35 cellular contexts compared by ENCODE assay signal in genomic region chr9:134847752-134848432, GRCh38. TPM values are rescaled to one million over a fixed set of nuclear protein-coding genes. Genes with fewer than 3 reads are reported as not detected.
DNase-seq lines count a peak whose midpoint lies in the region; ATAC-seq and TF ChIP-seq lines count a peak whose summit lies in the region.
"Had no signal": no experiment of that assay in that cellular context is flagged by ENCODE, and none has a peak within 500 bp of the region (broad histone marks: within the 10 kb centered on the region; RNA-seq: fewer than 3 reads in every experiment).

No MANE protein-coding gene starts in this region.

- peak; percentile 7 for DNase-seq in activated naive CD4-positive, alpha-beta T cell treated with anti-CD3 and anti-CD28 coated beads, Interleukin-2, amount 50 U/mL, for 16 hours
- no peak for DNase-seq in activated naive CD4-positive, alpha-beta T cell treated with anti-CD3 and anti-CD28 coated beads, Interleukin-2, amount 50 U/mL, for 72 hours (ENCODE audit: low spot score in 2 of 2)
- DNase-seq in astrocyte of the spinal cord (ENCODE audit: low read depth, low spot score) (peak; percentile 28), mesendoderm (peak; percentile 19), NCI-H146 (lab: John Stamatoyannopoulos, UW) (no peak)
- no peak for DNase-seq in stimulated activated naive B cell treated with anti-CD40 and anti-IgM and Interleukin-4, amounts not matched to agents 10 μg/mL and 1 μg/mL and 100 μg/mL, for 72 hours
- DNase-seq in activated naive CD8-positive, alpha-beta T cell treated with anti-CD3 and anti-CD28 coated beads for 36 hours, result no peak
- DNase-seq: activated CD4-positive, alpha-beta T cell treated with anti-CD3 and anti-CD28 coated beads for 4 hours; activated CD8-positive, alpha-beta T cell treated with anti-CD3 and anti-CD28 coated beads, Interleukin-2, amount 10 ng/mL, durations not matched to agents 7 days and 5 days; activated naive CD4-positive, alpha-beta T cell treated with anti-CD3 and anti-CD28 coated beads, Interleukin-2, amount 10 ng/mL, durations not matched to agents 7 days and 5 days; amygdala; DMS79 treated with DMSO at 0.1 percent for 48 hours; gastrocnemius medialis; GF-D8; naive B cell; NCI-H1417; NCI-H2029 treated with DMSO at 0.1 percent for 48 hours; NCI-H226; NCI-H69; nucleus accumbens; psoas muscle; SIG-M5; substantia nigra; SW 1271; T-helper 9 cell; WERI-Rb-1 had no signal

- H3K4me3 Mint-ChIP-seq in stimulated activated naive B cell treated with anti-CD40 and anti-IgM and Interleukin-4, amounts not matched to agents 10 μg/mL and 1 μg/mL and 100 μg/mL, for 72 hours, result no peak overlapping the region
- H3K4me3 Mint-ChIP-seq in activated naive CD8-positive, alpha-beta T cell treated with anti-CD3 and anti-CD28 coated beads for 36 hours, result no peak overlapping the region
- H3K4me3 Mint-ChIP-seq: activated CD8-positive, alpha-beta T cell treated with anti-CD3 and anti-CD28 coated beads, Interleukin-2, amount 10 ng/mL, durations not matched to agents 7 days and 5 days; activated naive CD4-positive, alpha-beta T cell treated with anti-CD3 and anti-CD28 coated beads, Interleukin-2, amount 10 ng/mL, durations not matched to agents 7 days and 5 days; activated T-helper 17 cell treated with anti-CD3 and anti-CD28 coated beads, Interleukin-2, amount 50 U/mL, for 72 hours; naive B cell; stimulated activated memory B cell treated with anti-CD40 and anti-IgM and Interleukin-4, amounts not matched to agents 10 μg/mL and 1 μg/mL and 100 μg/mL, for 72 hours; type B pancreatic cell had no signal

- whole genome bisulfite sequencing in mesendoderm (ENCODE audit: extremely low coverage, insufficient coverage, low lambda C conversion rate), result no CpG with 5 or more reads among the region's 16 CpGs

- no peak overlapping the region for H3K4ac ChIP-seq in mesendoderm (ENCODE audit: low read depth, low read length)

- no peaks in the 10 kb centered on the region for H3K4me1 ChIP-seq in mesendoderm (ENCODE audit: control insufficient read depth, low read depth, low read length)
- H3K4me1 ChIP-seq: breast epithelium, gastrocnemius medialis, psoas muscle had no signal

- no peak overlapping the region for H2BK120ac ChIP-seq in mesendoderm (ENCODE audit: low read depth, low read length)

- no peak overlapping the region for H4K5ac ChIP-seq in mesendoderm (ENCODE audit: low read length)

- TF ChIP-seq CTCF in astrocyte of the spinal cord (IDR thresholded peaks at IDR 0.05; ENCODE audit: low read depth, low read length), result no peak

- H3K27me3 Mint-ChIP-seq in stimulated activated naive B cell treated with anti-CD40 and anti-IgM and Interleukin-4, amounts not matched to agents 10 μg/mL and 1 μg/mL and 100 μg/mL, for 72 hours, result no peaks in the 10 kb centered on the region
- H3K27me3 Mint-ChIP-seq in activated naive CD8-positive, alpha-beta T cell treated with anti-CD3 and anti-CD28 coated beads for 36 hours, result no peaks in the 10 kb centered on the region
- H3K27me3 Mint-ChIP-seq: activated naive CD4-positive, alpha-beta T cell treated with anti-CD3 and anti-CD28 coated beads, Interleukin-2, amount 10 ng/mL, durations not matched to agents 7 days and 5 days; activated T-helper 17 cell treated with anti-CD3 and anti-CD28 coated beads, Interleukin-2, amount 50 U/mL, for 72 hours; naive B cell; stimulated activated memory B cell treated with anti-CD40 and anti-IgM and Interleukin-4, amounts not matched to agents 10 μg/mL and 1 μg/mL and 100 μg/mL, for 72 hours; type B pancreatic cell had no signal

- H3K79me1 ChIP-seq in mesendoderm (ENCODE audit: low read length), result no peaks in the 10 kb centered on the region

- in situ Hi-C loops in astrocyte of the spinal cord (cut with HindIII; ENCODE audit: low sequenced_read_pairs), result no loop called here

- no peaks in the 10 kb centered on the region for H3K36me3 Mint-ChIP-seq in activated naive CD4-positive, alpha-beta T cell treated with anti-CD3 and anti-CD28 coated beads, Interleukin-2, amount 50 U/mL, for 72 hours
- H3K36me3 Mint-ChIP-seq in stimulated activated naive B cell treated with anti-CD40 and anti-IgM and Interleukin-4, amounts not matched to agents 10 μg/mL and 1 μg/mL and 100 μg/mL, for 72 hours, result no peaks in the 10 kb centered on the region
- no peaks in the 10 kb centered on the region for H3K36me3 Mint-ChIP-seq in activated naive CD8-positive, alpha-beta T cell treated with anti-CD3 and anti-CD28 coated beads for 36 hours
- H3K36me3 Mint-ChIP-seq: activated naive CD4-positive, alpha-beta T cell treated with anti-CD3 and anti-CD28 coated beads, Interleukin-2, amount 10 ng/mL, durations not matched to agents 7 days and 5 days; naive B cell; stimulated activated memory B cell treated with anti-CD40 and anti-IgM and Interleukin-4, amounts not matched to agents 10 μg/mL and 1 μg/mL and 100 μg/mL, for 72 hours had no signal

- H3K9ac ChIP-seq in mesendoderm (ENCODE audit: low read length), result no peak overlapping the region

- no peak overlapping the region for H3K27ac Mint-ChIP-seq in activated naive CD4-positive, alpha-beta T cell treated with anti-CD3 and anti-CD28 coated beads, Interleukin-2, amount 50 U/mL, for 72 hours
- H3K27ac Mint-ChIP-seq in stimulated activated naive B cell treated with anti-CD40 and anti-IgM and Interleukin-4, amounts not matched to agents 10 μg/mL and 1 μg/mL and 100 μg/mL, for 72 hours, result no peak overlapping the region
- no peak overlapping the region for H3K27ac Mint-ChIP-seq in activated naive CD8-positive, alpha-beta T cell treated with anti-CD3 and anti-CD28 coated beads for 36 hours
- H3K27ac Mint-ChIP-seq: activated CD8-positive, alpha-beta T cell treated with anti-CD3 and anti-CD28 coated beads, Interleukin-2, amount 10 ng/mL, durations not matched to agents 7 days and 5 days; activated naive CD4-positive, alpha-beta T cell treated with anti-CD3 and anti-CD28 coated beads, Interleukin-2, amount 10 ng/mL, durations not matched to agents 7 days and 5 days; activated T-helper 17 cell treated with anti-CD3 and anti-CD28 coated beads, Interleukin-2, amount 50 U/mL, for 72 hours; naive B cell; stimulated activated memory B cell treated with anti-CD40 and anti-IgM and Interleukin-4, amounts not matched to agents 10 μg/mL and 1 μg/mL and 100 μg/mL, for 72 hours; type B pancreatic cell had no signal

- H3K36me3 ChIP-seq in mesendoderm (ENCODE audit: control insufficient read depth, insufficient read depth, low read length), result peaks cover 6% of the 10 kb centered on the region
- H3K36me3 ChIP-seq: breast epithelium, gastrocnemius medialis had no signal

- H3K27ac ChIP-seq in mesendoderm (ENCODE audit: low read depth, low read length), result no peak overlapping the region
- H3K27ac ChIP-seq: breast epithelium, gastrocnemius medialis, hepatocyte, psoas muscle, WERI-Rb-1 had no signal

- no peak for ATAC-seq in activated naive CD4-positive, alpha-beta T cell treated with anti-CD3 and anti-CD28 coated beads, Interleukin-2, amount 50 U/mL, for 72 hours
- ATAC-seq in stimulated activated naive B cell treated with anti-CD40 and anti-IgM and Interleukin-4, amounts not matched to agents 10 μg/mL and 1 μg/mL and 100 μg/mL, for 72 hours (replicated peaks), result peak; percentile 43 to 44
- ATAC-seq in GM18868 (IDR thresholded peaks at IDR 0.05; ENCODE audit: unreplicated experiment), result no peak
- ATAC-seq: activated CD8-positive, alpha-beta T cell treated with anti-CD3 and anti-CD28 coated beads, Interleukin-2, amount 10 ng/mL, durations not matched to agents 7 days and 5 days; activated T-helper 17 cell treated with anti-CD3 and anti-CD28 coated beads, Interleukin-2, amount 50 U/mL, for 72 hours; gastrocnemius medialis; psoas muscle; stimulated activated memory B cell treated with anti-CD40 and anti-IgM and Interleukin-4, amounts not matched to agents 10 μg/mL and 1 μg/mL and 100 μg/mL, for 72 hours had no signal

- no peaks in the 10 kb centered on the region for H3K79me2 ChIP-seq in mesendoderm (ENCODE audit: control insufficient read depth, insufficient read depth, low read length)
- H3K79me2 ChIP-seq: hepatocyte had no signal

- H4K8ac ChIP-seq in mesendoderm (ENCODE audit: low read depth, low read length), result no peak overlapping the region

- no peak overlapping the region for H2BK15ac ChIP-seq in mesendoderm (replicated peaks; ENCODE audit: low read depth)

- no peak overlapping the region for H2BK5ac ChIP-seq in mesendoderm (ENCODE audit: low read length)

- H3K18ac ChIP-seq in mesendoderm (ENCODE audit: low read length), result no peak overlapping the region

- no peaks in the 10 kb centered on the region for H3K9me3 Mint-ChIP-seq in activated naive CD4-positive, alpha-beta T cell treated with anti-CD3 and anti-CD28 coated beads, Interleukin-2, amount 50 U/mL, for 72 hours
- no peaks in the 10 kb centered on the region for H3K9me3 Mint-ChIP-seq in stimulated activated naive B cell treated with anti-CD40 and anti-IgM and Interleukin-4, amounts not matched to agents 10 μg/mL and 1 μg/mL and 100 μg/mL, for 72 hours
- H3K9me3 Mint-ChIP-seq in activated naive CD8-positive, alpha-beta T cell treated with anti-CD3 and anti-CD28 coated beads for 36 hours, result no peaks in the 10 kb centered on the region
- H3K9me3 Mint-ChIP-seq: activated naive CD4-positive, alpha-beta T cell treated with anti-CD3 and anti-CD28 coated beads, Interleukin-2, amount 10 ng/mL, durations not matched to agents 7 days and 5 days; activated T-helper 17 cell treated with anti-CD3 and anti-CD28 coated beads, Interleukin-2, amount 50 U/mL, for 72 hours; naive B cell; stimulated activated memory B cell treated with anti-CD40 and anti-IgM and Interleukin-4, amounts not matched to agents 10 μg/mL and 1 μg/mL and 100 μg/mL, for 72 hours; type B pancreatic cell had no signal

- no peak overlapping the region for H3K4me2 ChIP-seq in mesendoderm (ENCODE audit: low read length)
- H3K4me2 ChIP-seq: hepatocyte had no signal

- H3K27me3 ChIP-seq in mesendoderm (ENCODE audit: insufficient read depth, low read length, poor library complexity), result no peaks in the 10 kb centered on the region
- H3K27me3 ChIP-seq: breast epithelium, gastrocnemius medialis, hepatocyte had no signal

- no peak overlapping the region for H2AK5ac ChIP-seq in mesendoderm (ENCODE audit: low read length)

- no peak overlapping the region for H3K56ac ChIP-seq in mesendoderm (ENCODE audit: low read length)

- H3K4me3 ChIP-seq in astrocyte of the spinal cord (ENCODE audit: low read depth, low read length) (no peak overlapping the region), mesendoderm (ENCODE audit: low read length) (no peak overlapping the region)
- H3K4me3 ChIP-seq: breast epithelium, gastrocnemius medialis, hepatocyte, psoas muscle had no signal

- H3K4me1 Mint-ChIP-seq in stimulated activated naive B cell treated with anti-CD40 and anti-IgM and Interleukin-4, amounts not matched to agents 10 μg/mL and 1 μg/mL and 100 μg/mL, for 72 hours, result no peaks in the 10 kb centered on the region
- no peaks in the 10 kb centered on the region for H3K4me1 Mint-ChIP-seq in activated naive CD8-positive, alpha-beta T cell treated with anti-CD3 and anti-CD28 coated beads for 36 hours
- H3K4me1 Mint-ChIP-seq: activated naive CD4-positive, alpha-beta T cell treated with anti-CD3 and anti-CD28 coated beads, Interleukin-2, amount 10 ng/mL, durations not matched to agents 7 days and 5 days; activated T-helper 17 cell treated with anti-CD3 and anti-CD28 coated beads, Interleukin-2, amount 50 U/mL, for 72 hours; naive B cell; stimulated activated memory B cell treated with anti-CD40 and anti-IgM and Interleukin-4, amounts not matched to agents 10 μg/mL and 1 μg/mL and 100 μg/mL, for 72 hours had no signal

- H3K23ac ChIP-seq in mesendoderm (ENCODE audit: low read length), result no peak overlapping the region

RNA-seq across cellular contexts. Expression of gene FCN2, which starts 32.7 kb away (rescaled TPM):
- not detected for total RNA-seq in activated naive CD4-positive, alpha-beta T cell treated with anti-CD3 and anti-CD28 coated beads, Interleukin-2, amount 50 U/mL, for 72 hours
- polyA plus RNA-seq in mesendoderm (2013, experiment 1 of 2), result not detected
- polyA plus RNA-seq in mesendoderm (2013, experiment 2 of 2), result not detected
- not detected for total RNA-seq in activated naive CD8-positive, alpha-beta T cell treated with anti-CD3 and anti-CD28 coated beads for 36 hours
- total RNA-seq: activated CD8-positive, alpha-beta T cell treated with anti-CD3 and anti-CD28 coated beads, Interleukin-2, amount 10 ng/mL, durations not matched to agents 7 days and 5 days; activated T-helper 17 cell treated with anti-CD3 and anti-CD28 coated beads, Interleukin-2, amount 50 U/mL, for 72 hours; endothelial cell of umbilical vein; fibroblast of lung; gastrocnemius medialis; hepatocyte; MCF 10A; psoas muscle had no signal
- polyA plus RNA-seq: endothelial cell of umbilical vein, fibroblast of lung, hepatocyte had no signal

Comparison
In these comparisons a context has a peak if more than half of its experiments do, and no peak if none do; other contexts are left out.
1. DNase-seq: peak in activated naive CD4-positive, alpha-beta T cell treated with anti-CD3 and anti-CD28 coated beads, Interleukin-2, amount 50 U/mL, for 16 hours (single experiment), astrocyte of the spinal cord (single experiment) and mesendoderm (single experiment); none in activated naive CD4-positive, alpha-beta T cell treated with anti-CD3 and anti-CD28 coated beads, Interleukin-2, amount 50 U/mL, for 72 hours (0 of 2), stimulated activated naive B cell treated with anti-CD40 and anti-IgM and Interleukin-4, amounts not matched to agents 10 μg/mL and 1 μg/mL and 100 μg/mL, for 72 hours (single experiment), activated naive CD8-positive, alpha-beta T cell treated with anti-CD3 and anti-CD28 coated beads for 36 hours (single experiment) and NCI-H146 (single experiment).
2. ATAC-seq: peak in stimulated activated naive B cell treated with anti-CD40 and anti-IgM and Interleukin-4, amounts not matched to agents 10 μg/mL and 1 μg/mL and 100 μg/mL, for 72 hours (2 of 2); none in activated naive CD4-positive, alpha-beta T cell treated with anti-CD3 and anti-CD28 coated beads, Interleukin-2, amount 50 U/mL, for 72 hours (0 of 2) and GM18868 (single experiment).